ENCODE assay signal across 1 cellular context in genomic region chr19:14419038-14419813, GRCh38.
TF ChIP-seq lines count a peak whose summit lies in the region.

Gene DDX39A, minus strand, starts transcription at chr19:14419341. Its CDS starts 6,121 bp downstream, at chr19:14413220.

TF ChIP-seq in GM12878, 131 proteins besides CTCF, POLR2A, EP300 and RAD21 (continued from another document):
- TF ChIP-seq E4F1 (IDR thresholded peaks at IDR 0.05; ENCODE audit: borderline replicate concordance, partially characterized antibody): peak; percentile 84
- no peak for TF ChIP-seq TARDBP (IDR thresholded peaks at IDR 0.05; ENCODE audit: borderline replicate concordance)
- TF ChIP-seq USF1 (IDR thresholded peaks at IDR 0.05; ENCODE audit: borderline replicate concordance, extremely low read length, insufficient read depth, low read depth, low read length): peak; percentile 70
- TF ChIP-seq SREBF1 (IDR thresholded peaks at IDR 0.05; ENCODE audit: low read length): no peak
- TF ChIP-seq E2F4 (IDR thresholded peaks at IDR 0.05; ENCODE audit: low read depth, low read length): peak; percentile 86
- no peak for TF ChIP-seq NR2C2 (IDR thresholded peaks at IDR 0.05; ENCODE audit: borderline replicate concordance, control insufficient read depth, insufficient read length, low read depth)
